Comparison of ENCODE assay signal across 8 cellular contexts in genomic region chr1:94329986-94330385, GRCh38.
DNase-seq lines count a peak whose midpoint lies in the region; ATAC-seq and TF ChIP-seq lines count a peak whose summit lies in the region.

No MANE protein-coding gene starts in this region.

- intact Hi-C loops in activated CD4-positive, alpha-beta T cell treated with anti-CD3 and anti-CD28 coated beads for 36 hours (cut with DNase I, micrococcal nuclease) = loop anchor here in 1 of 2 experiments (10.0 kb wide), 1 partner anchor 85 kb away; no protein-coding TSS in a partner anchor

- H3K4me3 Mint-ChIP-seq in activated CD4-positive, alpha-beta T cell treated with anti-CD3 and anti-CD28 coated beads for 36 hours = no peak overlapping the region
- H3K4me3 Mint-ChIP-seq in activated T-cell treated with anti-CD3 and anti-CD28 coated beads, Interleukin-2, amount 50 U/mL, for 24 hours = no peak overlapping the region

- no peaks in the 10 kb centered on the region for H3K36me3 ChIP-seq in BE2C

- H3K27me3 ChIP-seq in BE2C = no peaks in the 10 kb centered on the region

- no peaks in the 10 kb centered on the region for H3K4me1 ChIP-seq in BE2C

- H3K4me1 Mint-ChIP-seq in activated CD4-positive, alpha-beta T cell treated with anti-CD3 and anti-CD28 coated beads for 36 hours = peaks cover 7% of the 10 kb centered on the region
- H3K4me1 Mint-ChIP-seq in activated T-cell treated with anti-CD3 and anti-CD28 coated beads, Interleukin-2, amount 50 U/mL, for 24 hours (ENCODE audit: low read depth) = peaks cover 12% of the 10 kb centered on the region

- ATAC-seq in activated CD4-positive, alpha-beta T cell treated with anti-CD3 and anti-CD28 coated beads for 36 hours = no peak
- no peak for ATAC-seq in HG03139 (IDR thresholded peaks at IDR 0.05; ENCODE audit: unreplicated experiment)

- H3K27ac Mint-ChIP-seq in activated CD4-positive, alpha-beta T cell treated with anti-CD3 and anti-CD28 coated beads for 36 hours = no peak overlapping the region
- H3K27ac Mint-ChIP-seq in activated T-cell treated with anti-CD3 and anti-CD28 coated beads, Interleukin-2, amount 50 U/mL, for 24 hours = no peak overlapping the region

- H3K27me3 Mint-ChIP-seq in activated CD4-positive, alpha-beta T cell treated with anti-CD3 and anti-CD28 coated beads for 36 hours = peaks cover 37% of the 10 kb centered on the region
- H3K27me3 Mint-ChIP-seq in activated T-cell treated with anti-CD3 and anti-CD28 coated beads, Interleukin-2, amount 50 U/mL, for 24 hours = peaks cover 53% of the 10 kb centered on the region

- no peaks in the 10 kb centered on the region for H3K36me3 Mint-ChIP-seq in activated CD4-positive, alpha-beta T cell treated with anti-CD3 and anti-CD28 coated beads for 36 hours (ENCODE audit: low read depth)
- H3K36me3 Mint-ChIP-seq in activated T-cell treated with anti-CD3 and anti-CD28 coated beads, Interleukin-2, amount 50 U/mL, for 24 hours (ENCODE audit: low read depth) = no peaks in the 10 kb centered on the region

- H3K9me3 ChIP-seq in BE2C = no peaks in the 10 kb centered on the region

- TF ChIP-seq CTCF in BE2C (IDR thresholded peaks at IDR 0.05; ENCODE audit: low read depth, low read length) = peak; percentile 33; the same call in 1 of the 2 replicates

- no peak overlapping the region for H3K4me3 ChIP-seq in BE2C (ENCODE audit: low read depth, low read length)

- POLR2A ChIA-PET in activated CD4-positive, alpha-beta T cell treated with anti-CD3 and anti-CD28 coated beads for 36 hours (lab: Charles Lee) = no interaction called here

- CTCF ChIA-PET in activated CD4-positive, alpha-beta T cell treated with anti-CD3 and anti-CD28 coated beads for 36 hours (lab: Charles Lee) = interaction anchor here (0.9 to 1.0 kb wide), 2 partner anchors 9 to 32 kb away, joined by 3 read pairs; no protein-coding TSS in a partner anchor

- no peaks in the 10 kb centered on the region for H3K9me3 Mint-ChIP-seq in activated CD4-positive, alpha-beta T cell treated with anti-CD3 and anti-CD28 coated beads for 36 hours (ENCODE audit: low read depth)
- H3K9me3 Mint-ChIP-seq in activated T-cell treated with anti-CD3 and anti-CD28 coated beads, Interleukin-2, amount 50 U/mL, for 24 hours = no peaks in the 10 kb centered on the region

- no peak for DNase-seq in BE2C
- peak; percentile 72 for DNase-seq in LHCN-M2 (ENCODE audit: low read depth)
- peak; percentile 85 for DNase-seq in dermis blood vessel endothelial cell
- DNase-seq in lung microvascular endothelial cell (ENCODE audit: low read depth in 2 of 2) = peak; percentile 76 to 82
- DNase-seq in activated CD4-positive, alpha-beta T cell treated with anti-CD3 and anti-CD28 coated beads for 36 hours = no peak
- no peak for DNase-seq in activated T-cell treated with anti-CD3 and anti-CD28 coated beads, Interleukin-2, amount 50 U/mL, for 24 hours
- DNase-seq in activated CD4-positive, CD25-positive, alpha-beta regulatory T cell (lab: John Stamatoyannopoulos, UW) = no peak

Comparison
In these comparisons a context has a peak if more than half of its experiments do, and no peak if none do; other contexts are left out.
1. DNase-seq: peak in LHCN-M2 (single experiment), dermis blood vessel endothelial cell (single experiment) and lung microvascular endothelial cell (2 of 2); none in BE2C (single experiment), activated CD4-positive, alpha-beta T cell treated with anti-CD3 and anti-CD28 coated beads for 36 hours (single experiment), activated T-cell treated with anti-CD3 and anti-CD28 coated beads, Interleukin-2, amount 50 U/mL, for 24 hours (single experiment) and activated CD4-positive, CD25-positive, alpha-beta regulatory T cell (0 of 4).